In genomic region chr9:135506327-135507103, GRCh38 we compare ENCODE assay signal across 1 cellular context.
TF ChIP-seq lines count a peak whose summit lies in the region.

No MANE protein-coding gene starts in this region.

TF ChIP-seq in SK-N-SH, 30 proteins besides CTCF, POLR2A, EP300 and RAD21 (continued from another document):
- TF ChIP-seq, protein P1, sequence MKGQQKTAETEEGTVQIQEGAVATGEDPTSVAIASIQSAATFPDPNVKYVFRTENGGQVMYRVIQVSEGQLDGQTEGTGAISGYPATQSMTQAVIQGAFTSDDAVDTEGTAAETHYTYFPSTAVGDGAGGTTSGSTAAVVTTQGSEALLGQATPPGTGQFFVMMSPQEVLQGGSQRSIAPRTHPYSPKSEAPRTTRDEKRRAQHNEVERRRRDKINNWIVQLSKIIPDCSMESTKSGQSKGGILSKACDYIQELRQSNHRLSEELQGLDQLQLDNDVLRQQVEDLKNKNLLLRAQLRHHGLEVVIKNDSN (IDR thresholded peaks at IDR 0.05; ENCODE audit: borderline replicate concordance, low read depth), result no peak
- no peak for TF ChIP-seq MEF2A (IDR thresholded peaks at IDR 0.05; ENCODE audit: borderline replicate concordance, low read depth)
- TF ChIP-seq FOXJ3 (CRISPR knock-in tag; IDR thresholded peaks at IDR 0.05), result no peak
- no peak for TF ChIP-seq FOSL2 (IDR thresholded peaks at IDR 0.05; ENCODE audit: borderline replicate concordance, low read depth)
- no peak for TF ChIP-seq GABPA (IDR thresholded peaks at IDR 0.05; ENCODE audit: low read depth)
- no peak for TF ChIP-seq JUND (IDR thresholded peaks at IDR 0.05)
- no peak for TF ChIP-seq TCF12 (IDR thresholded peaks at IDR 0.05)
